ENCODE assay signal across 28 cellular contexts in the genomic region with DNA sequence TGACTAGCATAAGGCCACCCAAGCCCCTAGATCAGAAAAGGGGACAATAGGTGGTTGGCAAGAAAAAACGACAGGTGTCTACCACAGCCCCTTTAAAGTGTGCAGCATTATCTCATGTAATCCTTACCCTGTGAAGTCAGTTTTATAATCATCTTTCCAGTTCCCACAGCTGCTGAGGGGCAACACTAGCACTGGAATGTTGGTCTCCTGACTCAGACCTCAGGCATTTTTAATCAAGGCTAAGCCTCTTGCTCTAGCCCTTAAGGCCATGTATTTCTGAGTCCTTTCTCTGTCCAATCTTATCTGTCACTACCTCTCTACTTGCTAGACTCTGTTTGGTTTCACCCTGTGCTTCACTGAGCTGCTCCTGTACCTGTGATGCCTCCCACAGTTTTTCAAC.
DNase-seq lines count a peak whose midpoint lies in the region; ATAC-seq and TF ChIP-seq lines count a peak whose summit lies in the region.
"Had no signal": no experiment of that assay in that cellular context is flagged by ENCODE, and none has a peak within 500 bp of the region (broad histone marks: within the 10 kb centered on the region; RNA-seq: fewer than 3 reads in every experiment).

No MANE protein-coding gene starts in this region.

- H2BK15ac ChIP-seq in neuronal stem cell (ENCODE audit: low read length): no peak overlapping the region

- no peak overlapping the region for H3K4me3 ChIP-seq in PC-3 (ENCODE audit: low read length)
- H3K4me3 ChIP-seq in cardiac fibroblast (replicated peaks in 1 of 2; ENCODE audit: low read depth in 2 of 2, low read length in 2 of 2): no peak overlapping the region
- no peak overlapping the region for H3K4me3 ChIP-seq in neuronal stem cell (ENCODE audit: low read length in 2 of 2)
- H3K4me3 ChIP-seq: MG63, Peyer's patch, thyroid gland had no signal

- CTCF ChIA-PET in PC-3 (lab: Charles Lee) (no interaction called here), T-cell (lab: Charles Lee) (no interaction called here)

- H2AFZ ChIP-seq in PC-3 (ENCODE audit: low read length) (no peak overlapping the region), neuronal stem cell (ENCODE audit: low read length) (no peak overlapping the region)

- peaks cover 8 to 22% (median 11%) of the 10 kb centered on the region in 3 donors for H3K9me3 Mint-ChIP-seq in T-cell

- no peak overlapping the region for H4K8ac ChIP-seq in neuronal stem cell (ENCODE audit: low read depth, low read length)

- no peaks in the 10 kb centered on the region for H3K36me3 ChIP-seq in PC-3 (ENCODE audit: low read depth, low read length)
- H3K36me3 ChIP-seq in neuronal stem cell (replicated peaks in 1 of 2; ENCODE audit: control insufficient read depth in 2 of 2, insufficient read depth in 2 of 2, low read length in 2 of 2): no peaks in the 10 kb centered on the region
- H3K36me3 ChIP-seq: MG63, Peyer's patch, thyroid gland had no signal

- BruUV-seq in PC-3 (replicated peaks; lab: Mats Ljungman, UMichigan): no TSS peak

- no peaks in the 10 kb centered on the region for H3K4me1 ChIP-seq in PC-3 (ENCODE audit: insufficient read depth, low read length)
- H3K4me1 ChIP-seq in neuronal stem cell (ENCODE audit: control insufficient read depth in 2 of 2, insufficient read depth in 1 of 2, low read depth in 1 of 2, low read length in 2 of 2): peaks cover 0 to under 1% of the 10 kb centered on the region in 2 donors
- H3K4me1 ChIP-seq: thyroid gland had no signal

- ATAC-seq in PC-3 (no peak), T-cell (replicated peaks in 1 of 4) (no peak), sciatic nerve (no peak)
- ATAC-seq: activated naive CD4-positive, alpha-beta T cell treated with anti-CD3 and anti-CD28 coated beads, Interleukin-2, amount 50 U/mL, for 72 hours; activated T-helper 17 cell treated with anti-CD3 and anti-CD28 coated beads, Interleukin-2, amount 50 U/mL, for 72 hours; T-helper 17 cell had no signal

- H3K4ac ChIP-seq in neuronal stem cell (ENCODE audit: low read length): no peak overlapping the region

- H3K9ac ChIP-seq in PC-3 (ENCODE audit: low read length): no peak overlapping the region
- H3K9ac ChIP-seq in neuronal stem cell (ENCODE audit: low read depth, low read length, poor library complexity): no peak overlapping the region

- no peaks in the 10 kb centered on the region for H3K79me2 ChIP-seq in PC-3 (ENCODE audit: low read length)

- H2BK120ac ChIP-seq in neuronal stem cell (ENCODE audit: low read depth, low read length): no peak overlapping the region

- intact Hi-C loops in PC-3 (cut with micrococcal nuclease) (no loop called here), sciatic nerve (cut with DNase I) (no loop called here)

- POLR2A ChIA-PET in PC-3 (lab: Charles Lee; ENCODE audit: unreplicated experiment) (no interaction called here), T-cell (lab: Charles Lee) (no interaction called here)

- no peak overlapping the region for H2BK12ac ChIP-seq in neuronal stem cell (ENCODE audit: low read length)

- H4K20me1 ChIP-seq in PC-3 (ENCODE audit: low read length): no peaks in the 10 kb centered on the region

- H3K27ac Mint-ChIP-seq in T-cell: no peak overlapping the region
- H3K27ac Mint-ChIP-seq: activated CD4-positive, alpha-beta T cell treated with anti-CD3 and anti-CD28 coated beads, Interleukin-2, amount 10 ng/mL, durations not matched to agents 7 days and 5 days; activated naive CD4-positive, alpha-beta T cell treated with anti-CD3 and anti-CD28 coated beads, Interleukin-2, amount 50 U/mL, for 72 hours; activated T-helper 17 cell treated with anti-CD3 and anti-CD28 coated beads, Interleukin-2, amount 50 U/mL, for 72 hours; CD4-positive, alpha-beta T cell; HFFc6; stimulated activated naive CD8-positive, alpha-beta T cell treated with anti-CD3 and anti-CD28 coated beads, Interleukin-15, Interleukin-2, amounts not matched to agents 100 ng/mL and 50 ng/mL, for 24 hours; T-helper 17 cell had no signal

- H4K91ac ChIP-seq in neuronal stem cell (ENCODE audit: low read depth, low read length, poor library complexity): no peak overlapping the region

- no peaks in the 10 kb centered on the region for H3F3A ChIP-seq in PC-3 (ENCODE audit: low read length, unreplicated experiment)

- H3K27ac ChIP-seq in PC-3 (ENCODE audit: low read length): no peak overlapping the region
- H3K27ac ChIP-seq in neuronal stem cell (replicated peaks; ENCODE audit: low read length): no peak overlapping the region
- H3K27ac ChIP-seq: epithelial cell of prostate, Peyer's patch, thyroid gland, VCaP had no signal

- H3K18ac ChIP-seq in neuronal stem cell (ENCODE audit: low read length): no peak overlapping the region

- no peak overlapping the region for H2AK5ac ChIP-seq in neuronal stem cell (ENCODE audit: low read depth, low read length)

- no peak overlapping the region for H3K4me3 Mint-ChIP-seq in T-cell
- H3K4me3 Mint-ChIP-seq: activated CD4-positive, alpha-beta T cell treated with anti-CD3 and anti-CD28 coated beads, Interleukin-2, amount 10 ng/mL, durations not matched to agents 7 days and 5 days; activated T-helper 17 cell treated with anti-CD3 and anti-CD28 coated beads, Interleukin-2, amount 50 U/mL, for 72 hours; CD4-positive, alpha-beta T cell; HFFc6; neural crest cell; stimulated activated naive CD8-positive, alpha-beta T cell treated with anti-CD3 and anti-CD28 coated beads, Interleukin-15, Interleukin-2, amounts not matched to agents 100 ng/mL and 50 ng/mL, for 24 hours; T-helper 17 cell had no signal

- no peaks in the 10 kb centered on the region for H3K79me1 ChIP-seq in neuronal stem cell (ENCODE audit: low read depth, low read length)

- no peaks in the 10 kb centered on the region for H3K36me3 Mint-ChIP-seq in T-cell

- WGBS in neuronal stem cell (ENCODE audit: extremely low coverage in 2 of 2, insufficient read length in 2 of 2, insufficient replicate concordance in 1 of 2), 2 donors: no CpG with 5 or more reads among the region's 1 CpG

- H3K9me3 ChIP-seq in PC-3 (ENCODE audit: low read length) (no peaks in the 10 kb centered on the region), neuronal stem cell (replicated peaks in 1 of 2; ENCODE audit: control insufficient read depth in 2 of 2, insufficient read depth in 1 of 2, low read depth in 1 of 2, low read length in 2 of 2) (peaks cover 14 to 15% of the 10 kb centered on the region in 2 donors)
- H3K9me3 ChIP-seq: thyroid gland had no signal

- H3K4me1 Mint-ChIP-seq in T-cell: no peaks in the 10 kb centered on the region
- H3K4me1 Mint-ChIP-seq: activated CD4-positive, alpha-beta T cell treated with anti-CD3 and anti-CD28 coated beads, Interleukin-2, amount 10 ng/mL, durations not matched to agents 7 days and 5 days; activated T-helper 17 cell treated with anti-CD3 and anti-CD28 coated beads, Interleukin-2, amount 50 U/mL, for 72 hours; T-helper 17 cell had no signal

- H2BK5ac ChIP-seq in neuronal stem cell (ENCODE audit: low read length): no peak overlapping the region

- H3K14ac ChIP-seq in neuronal stem cell (ENCODE audit: low read length): no peak overlapping the region

- no peaks in the 10 kb centered on the region for H3K27me3 ChIP-seq in PC-3 (ENCODE audit: low read length)
- no peaks in the 10 kb centered on the region for H3K27me3 ChIP-seq in neuronal stem cell (ENCODE audit: control insufficient read depth in 3 of 3, insufficient read depth in 3 of 3, low read depth in 1 of 3, low read length in 3 of 3)
- H3K27me3 ChIP-seq: Peyer's patch, thyroid gland had no signal

- H3K23ac ChIP-seq in neuronal stem cell (ENCODE audit: low read depth, low read length, poor library complexity): no peak overlapping the region

- no peaks in the 10 kb centered on the region for H3K9me2 ChIP-seq in PC-3 (replicated peaks; ENCODE audit: low read length)

- peaks cover 0 to 6% of the 10 kb centered on the region in 2 donors for H3K27me3 Mint-ChIP-seq in T-cell
- H3K27me3 Mint-ChIP-seq: T-helper 17 cell had no signal

- H3K4me2 ChIP-seq in PC-3 (ENCODE audit: low read length) (no peak overlapping the region), neuronal stem cell (ENCODE audit: insufficient read depth, low read length, poor library complexity, severe bottlenecking) (no peak overlapping the region)

- DNase-seq in ELF-1 (ENCODE audit: low read depth, low spot score) (peak; percentile 57), PC-3 (peak; percentile 39), cardiac fibroblast (ENCODE audit: low read depth in 2 of 2) (peak; percentile 9 to 10), non-pigmented ciliary epithelial cell (ENCODE audit: low read depth) (peak; percentile 30), NCI-H1417 treated with DMSO at 0.1 percent for 48 hours (lab: John Stamatoyannopoulos, UW) (no peak), T-cell (no peak), neuronal stem cell (ENCODE audit: low spot score) (no peak), sciatic nerve (ENCODE audit: low spot score) (no peak)
- DNase-seq: activated CD4-positive, alpha-beta T cell treated with anti-CD3 and anti-CD28 coated beads, Interleukin-2, amount 10 ng/mL, durations not matched to agents 7 days and 5 days; aorta; CD4-positive, alpha-beta T cell; DMS 273 treated with DMSO at 0.1 percent for 48 hours; foreskin fibroblast; GDM1; HFFc6; hippocampal formation; MG63; NCI-H1417; NCI-H2107; Peyer's patch; T-helper 17 cell; thyroid gland had no signal

- TF ChIP-seq CTCF in PC-3 (conservative IDR thresholded peaks at IDR 0.05; ENCODE audit: low read depth, low read length) (no peak), cardiac fibroblast (IDR thresholded peaks at IDR 0.05; ENCODE audit: low read depth, low read length) (no peak)

Comparison
In these comparisons a context has a peak if more than half of its experiments do, and no peak if none do; other contexts are left out.
1. DNase-seq: peak in ELF-1 (single experiment), PC-3 (single experiment), cardiac fibroblast (2 of 2) and non-pigmented ciliary epithelial cell (single experiment); none in NCI-H1417 treated with DMSO at 0.1 percent for 48 hours (single experiment), T-cell (0 of 34), neuronal stem cell (single experiment) and sciatic nerve (single experiment).